Comparison of ENCODE assay signal across 18 cellular contexts in genomic region chr6:64681416-64682160, GRCh38.
DNase-seq lines count a peak whose midpoint lies in the region; ATAC-seq, FAIRE-seq and TF ChIP-seq lines count a peak whose summit lies in the region.
"Had no signal": no experiment of that assay in that cellular context is flagged by ENCODE, and none has a peak within 500 bp of the region (broad histone marks: within the 10 kb centered on the region; RNA-seq: fewer than 3 reads in every experiment).

No MANE protein-coding gene starts in this region.

- peak overlapping the region in 1 of 2 experiments; percentile 35 for H3K14ac ChIP-seq in mesenchymal stem cell (ENCODE audit: low read length in 2 of 2)

- CTCF ChIA-PET in activated naive CD4-positive, alpha-beta T cell treated with anti-CD3 and anti-CD28 coated beads, Interleukin-2, amount 10 ng/mL, durations not matched to agents 7 days and 5 days (lab: Charles Lee) = no interaction called here

- H3K4me1 ChIP-seq in mesenchymal stem cell (ENCODE audit: control insufficient read depth, insufficient read depth, low read depth, low read length) = peaks cover 7% of the 10 kb centered on the region

- no peak overlapping the region for H3K4me3 ChIP-seq in bronchial epithelial cell (ENCODE audit: low read depth, low read length)
- H3K4me3 ChIP-seq in mesenchymal stem cell (ENCODE audit: insufficient read depth in 1 of 2, low read depth in 1 of 2, low read length in 2 of 2) = no peak overlapping the region

- H2BK5ac ChIP-seq in mesenchymal stem cell (ENCODE audit: low read depth, low read length, poor library complexity, severe bottlenecking) = no peak overlapping the region

- no peak overlapping the region for H3K4me3 Mint-ChIP-seq in activated naive CD4-positive, alpha-beta T cell treated with anti-CD3 and anti-CD28 coated beads, Interleukin-2, amount 10 ng/mL, durations not matched to agents 7 days and 5 days
- H3K4me3 Mint-ChIP-seq: CD4-positive, alpha-beta memory T cell; HFFc6 had no signal

- no peak overlapping the region for H2BK120ac ChIP-seq in mesenchymal stem cell (ENCODE audit: low read depth, low read length)

- peaks cover 2% of the 10 kb centered on the region for H3K9me3 Mint-ChIP-seq in activated naive CD4-positive, alpha-beta T cell treated with anti-CD3 and anti-CD28 coated beads, Interleukin-2, amount 10 ng/mL, durations not matched to agents 7 days and 5 days

- no peak overlapping the region for H3K27ac ChIP-seq in mesenchymal stem cell (ENCODE audit: low read length, poor library complexity, severe bottlenecking)
- H3K27ac ChIP-seq: C4-2B had no signal

- TF ChIP-seq CTCF in bronchial epithelial cell (IDR thresholded peaks at IDR 0.05; ENCODE audit: insufficient read depth, low read length, severe bottlenecking) = no peak

- no peak overlapping the region for H2AFZ ChIP-seq in mesenchymal stem cell (ENCODE audit: low read depth, low read length)

- peak overlapping the region; percentile 61 for H4K8ac ChIP-seq in mesenchymal stem cell (ENCODE audit: low read length)

- H3K4me2 ChIP-seq in mesenchymal stem cell (ENCODE audit: low read length, poor library complexity, severe bottlenecking) = no peak overlapping the region

- no peaks in the 10 kb centered on the region for H3K36me3 Mint-ChIP-seq in activated naive CD4-positive, alpha-beta T cell treated with anti-CD3 and anti-CD28 coated beads, Interleukin-2, amount 10 ng/mL, durations not matched to agents 7 days and 5 days
- H3K36me3 Mint-ChIP-seq: CD4-positive, alpha-beta memory T cell had no signal

- H3K18ac ChIP-seq in mesenchymal stem cell (ENCODE audit: low read depth in 1 of 2, low read length in 2 of 2) = peak overlapping the region in 1 of 2 experiments; percentile 67

- H3K27me3 Mint-ChIP-seq in activated naive CD4-positive, alpha-beta T cell treated with anti-CD3 and anti-CD28 coated beads, Interleukin-2, amount 10 ng/mL, durations not matched to agents 7 days and 5 days = no peaks in the 10 kb centered on the region
- H3K27me3 Mint-ChIP-seq: CD4-positive, alpha-beta memory T cell had no signal

- no peaks in the 10 kb centered on the region for H3K79me1 ChIP-seq in mesenchymal stem cell (replicated peaks; ENCODE audit: low read length, poor library complexity, severe bottlenecking)

- H4K91ac ChIP-seq in mesenchymal stem cell (ENCODE audit: low read length) = peak overlapping the region; percentile 93

- no peak overlapping the region for H3K27ac Mint-ChIP-seq in activated naive CD4-positive, alpha-beta T cell treated with anti-CD3 and anti-CD28 coated beads, Interleukin-2, amount 10 ng/mL, durations not matched to agents 7 days and 5 days
- H3K27ac Mint-ChIP-seq: CD4-positive, alpha-beta memory T cell; HFFc6 had no signal

- FAIRE-seq in bronchial epithelial cell (lab: Jason Lieb, UNC) = peak; percentile 7
- peak; percentile 23 for FAIRE-seq in urothelium cell line (lab: Jason Lieb, UNC)
- FAIRE-seq: A204.1, D721Med had no signal

- no peak overlapping the region for H3K23ac ChIP-seq in mesenchymal stem cell (ENCODE audit: low read length in 2 of 2)

- H2BK12ac ChIP-seq in mesenchymal stem cell (ENCODE audit: low read length in 2 of 2) = peak overlapping the region; percentile 41 to 98

- H3K9me3 ChIP-seq in mesenchymal stem cell (ENCODE audit: control insufficient read depth, low read length) = peaks cover 2% of the 10 kb centered on the region
- H3K9me3 ChIP-seq: BE2C had no signal

- DNase-seq in UCSD-AML1 (lab: John Stamatoyannopoulos, UW; ENCODE audit: unreplicated experiment) (peak; percentile 5), bronchial epithelial cell (ENCODE audit: low read depth) (no peak), mesenchymal stem cell (no peak), urothelium cell line (ENCODE audit: low spot score) (no peak), Ammon's horn (ENCODE audit: low spot score) (no peak)
- no peak for DNase-seq in activated naive CD4-positive, alpha-beta T cell treated with anti-CD3 and anti-CD28 coated beads, Interleukin-2, amount 10 ng/mL, durations not matched to agents 7 days and 5 days
- DNase-seq: BE2C; CD4-positive, alpha-beta memory T cell; COR-L47; DMS153; DND-41; GDM1; HCEC 1CT; HFFc6 had no signal

- no peaks in the 10 kb centered on the region for H3K4me1 Mint-ChIP-seq in activated naive CD4-positive, alpha-beta T cell treated with anti-CD3 and anti-CD28 coated beads, Interleukin-2, amount 10 ng/mL, durations not matched to agents 7 days and 5 days
- H3K4me1 Mint-ChIP-seq: CD4-positive, alpha-beta memory T cell had no signal

- H3K9ac ChIP-seq in mesenchymal stem cell (ENCODE audit: low read length) = no peak overlapping the region

- peak overlapping the region; percentile 77 to 95 for H3K4ac ChIP-seq in mesenchymal stem cell (ENCODE audit: low read depth in 1 of 2, low read length in 2 of 2)

- H2BK15ac ChIP-seq in mesenchymal stem cell (ENCODE audit: low read depth, poor library complexity, severe bottlenecking) = no peak overlapping the region

- H3K27me3 ChIP-seq in bronchial epithelial cell (ENCODE audit: control insufficient read depth, insufficient read depth, low read length) = no peaks in the 10 kb centered on the region
- no peaks in the 10 kb centered on the region for H3K27me3 ChIP-seq in mesenchymal stem cell (ENCODE audit: control insufficient read depth in 1 of 2, insufficient read depth in 1 of 2, low read length in 2 of 2)
- H3K27me3 ChIP-seq: BE2C had no signal

- WGBS in mesenchymal stem cell = 97% methylated on average over 22 of the region's 23 CpGs

- H2AK5ac ChIP-seq in mesenchymal stem cell (ENCODE audit: low read length, severe bottlenecking) = no peak overlapping the region

- H3K36me3 ChIP-seq in bronchial epithelial cell (ENCODE audit: control insufficient read depth, insufficient read depth, low read length) = no peaks in the 10 kb centered on the region
- H3K36me3 ChIP-seq in mesenchymal stem cell (ENCODE audit: control insufficient read depth in 1 of 2, insufficient read depth in 2 of 2, low read depth in 1 of 2, low read length in 2 of 2) = no peaks in the 10 kb centered on the region
- H3K36me3 ChIP-seq: BE2C had no signal

- no peak for ATAC-seq in GM21576 (IDR thresholded peaks at IDR 0.05; ENCODE audit: unreplicated experiment)
